Comparison of ENCODE assay signal across 2 cellular contexts in the genomic region with DNA sequence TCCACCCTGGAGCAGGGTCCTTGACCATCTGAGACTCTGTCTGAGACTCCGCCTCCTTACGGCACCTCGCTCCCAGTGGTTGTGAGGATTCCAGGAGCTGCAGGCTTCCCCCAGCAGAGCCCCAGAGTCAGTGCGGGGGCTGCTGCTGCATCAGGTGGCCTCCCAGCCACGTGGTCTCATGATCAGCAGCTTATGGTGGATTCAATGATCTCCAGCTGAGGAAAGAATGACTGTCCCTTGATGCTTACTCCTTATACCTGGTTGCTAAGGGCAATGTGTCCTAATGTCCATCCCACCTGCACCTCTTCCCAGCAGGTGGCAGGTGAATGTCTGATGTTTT.
TF ChIP-seq lines count a peak whose summit lies in the region.

No MANE protein-coding gene starts in this region.

TF ChIP-seq in K562, 482 proteins besides CTCF, POLR2A, EP300 and RAD21:
- TF ChIP-seq, protein P1, sequence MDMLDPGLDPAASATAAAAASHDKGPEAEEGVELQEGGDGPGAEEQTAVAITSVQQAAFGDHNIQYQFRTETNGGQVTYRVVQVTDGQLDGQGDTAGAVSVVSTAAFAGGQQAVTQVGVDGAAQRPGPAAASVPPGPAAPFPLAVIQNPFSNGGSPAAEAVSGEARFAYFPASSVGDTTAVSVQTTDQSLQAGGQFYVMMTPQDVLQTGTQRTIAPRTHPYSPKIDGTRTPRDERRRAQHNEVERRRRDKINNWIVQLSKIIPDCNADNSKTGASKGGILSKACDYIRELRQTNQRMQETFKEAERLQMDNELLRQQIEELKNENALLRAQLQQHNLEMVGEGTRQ (CRISPR knock-in tag; IDR thresholded peaks at IDR 0.05), result peak; percentile 48
- peak; percentile 64 for TF ChIP-seq RAD51 (IDR thresholded peaks at IDR 0.05; ENCODE audit: borderline replicate concordance, low read depth)
- no peak for TF ChIP-seq RHOXF2B (CRISPR knock-in tag; conservative IDR thresholded peaks at IDR 0.05)
- TF ChIP-seq EGR1 (conservative IDR thresholded peaks at IDR 0.05), result peak; percentile 29; the same call in 1 of the 2 replicates
- TF ChIP-seq, protein P2, sequence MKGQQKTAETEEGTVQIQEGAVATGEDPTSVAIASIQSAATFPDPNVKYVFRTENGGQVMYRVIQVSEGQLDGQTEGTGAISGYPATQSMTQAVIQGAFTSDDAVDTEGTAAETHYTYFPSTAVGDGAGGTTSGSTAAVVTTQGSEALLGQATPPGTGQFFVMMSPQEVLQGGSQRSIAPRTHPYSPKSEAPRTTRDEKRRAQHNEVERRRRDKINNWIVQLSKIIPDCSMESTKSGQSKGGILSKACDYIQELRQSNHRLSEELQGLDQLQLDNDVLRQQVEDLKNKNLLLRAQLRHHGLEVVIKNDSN (CRISPR knock-in tag; IDR thresholded peaks at IDR 0.05), result peak; percentile 60

TF ChIP-seq in liver, 16 proteins besides CTCF, POLR2A, EP300 and RAD21:
- TF ChIP-seq, protein P3, sequence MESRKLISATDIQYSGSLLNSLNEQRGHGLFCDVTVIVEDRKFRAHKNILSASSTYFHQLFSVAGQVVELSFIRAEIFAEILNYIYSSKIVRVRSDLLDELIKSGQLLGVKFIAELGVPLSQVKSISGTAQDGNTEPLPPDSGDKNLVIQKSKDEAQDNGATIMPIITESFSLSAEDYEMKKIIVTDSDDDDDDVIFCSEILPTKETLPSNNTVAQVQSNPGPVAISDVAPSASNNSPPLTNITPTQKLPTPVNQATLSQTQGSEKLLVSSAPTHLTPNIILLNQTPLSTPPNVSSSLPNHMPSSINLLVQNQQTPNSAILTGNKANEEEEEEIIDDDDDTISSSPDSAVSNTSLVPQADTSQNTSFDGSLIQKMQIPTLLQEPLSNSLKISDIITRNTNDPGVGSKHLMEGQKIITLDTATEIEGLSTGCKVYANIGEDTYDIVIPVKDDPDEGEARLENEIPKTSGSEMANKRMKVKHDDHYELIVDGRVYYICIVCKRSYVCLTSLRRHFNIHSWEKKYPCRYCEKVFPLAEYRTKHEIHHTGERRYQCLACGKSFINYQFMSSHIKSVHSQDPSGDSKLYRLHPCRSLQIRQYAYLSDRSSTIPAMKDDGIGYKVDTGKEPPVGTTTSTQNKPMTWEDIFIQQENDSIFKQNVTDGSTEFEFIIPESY (IDR thresholded peaks at IDR 0.05), result no peak
- TF ChIP-seq NR2F2 (IDR thresholded peaks at IDR 0.05) (no peak), GABPA (IDR thresholded peaks at IDR 0.05 in 1 of 2, conservative IDR thresholded peaks at IDR 0.05 in 1 of 2) (no peak)
